Comparison of ENCODE assay signal across 8 cellular contexts in genomic region chr6:32974541-32975308, GRCh38. TPM values are rescaled to one million over a fixed set of nuclear protein-coding genes. Genes with fewer than 3 reads are reported as not detected.
DNase-seq lines count a peak whose midpoint lies in the region; ATAC-seq and TF ChIP-seq lines count a peak whose summit lies in the region.

No MANE protein-coding gene starts in this region.

- no peaks in the 10 kb centered on the region for H3K27me3 ChIP-seq in iPS-18a (ENCODE audit: control insufficient read depth, insufficient read depth, low read length)
- no peaks in the 10 kb centered on the region for H3K27me3 ChIP-seq in stomach

- H3K4me3 ChIP-seq in iPS-18a (ENCODE audit: low read length): peak overlapping the region; percentile 89
- H3K4me3 ChIP-seq in stomach: peak overlapping the region; percentile 79 to 99 (median 94)

- H3K9ac ChIP-seq in iPS-18a (ENCODE audit: low read length): peak overlapping the region; percentile 88

- H3K4me1 ChIP-seq in iPS-18a (ENCODE audit: control insufficient read depth, low read depth, low read length) (peaks cover 5% of the 10 kb centered on the region), stomach (peaks cover 45 to 58% (median 53%) of the 10 kb centered on the region in 4 donors)

- H3K9me3 ChIP-seq in iPS-18a (ENCODE audit: control insufficient read depth, low read depth, low read length) (no peaks in the 10 kb centered on the region), stomach (no peaks in the 10 kb centered on the region)

- no peak for TF ChIP-seq CTCF in activated CD8-positive, alpha-beta T cell treated with anti-CD3 and anti-CD28 coated beads for 36 hours (IDR thresholded peaks at IDR 0.05)
- no peak for TF ChIP-seq CTCF in stomach (IDR thresholded peaks at IDR 0.05)

- H3K4me3 Mint-ChIP-seq in T-helper 1 cell treated with Interleukin-12 subunit alpha and Interleukin-12 subunit beta and Interleukin-4 antibody, amounts not matched to agents 30 μg/mL and 1 μg/mL, for 36 hours: peak overlapping the region; percentile 93
- peak overlapping the region; percentile 95 for H3K4me3 Mint-ChIP-seq in activated CD8-positive, alpha-beta T cell treated with anti-CD3 and anti-CD28 coated beads for 36 hours

- no peaks in the 10 kb centered on the region for H3K9me3 Mint-ChIP-seq in T-helper 1 cell treated with Interleukin-12 subunit alpha and Interleukin-12 subunit beta and Interleukin-4 antibody, amounts not matched to agents 30 μg/mL and 1 μg/mL, for 36 hours
- H3K9me3 Mint-ChIP-seq in activated CD8-positive, alpha-beta T cell treated with anti-CD3 and anti-CD28 coated beads for 36 hours: no peaks in the 10 kb centered on the region

- TF ChIP-seq POLR2A in stomach (IDR thresholded peaks at IDR 0.05): no peak

- no peak overlapping the region for H3K27ac ChIP-seq in iPS-18a (ENCODE audit: low read length)
- peak overlapping the region in 3 of 5 donors; percentile 52 to 99 (median 99) for H3K27ac ChIP-seq in stomach

- H3K4me1 Mint-ChIP-seq in T-helper 1 cell treated with Interleukin-12 subunit alpha and Interleukin-12 subunit beta and Interleukin-4 antibody, amounts not matched to agents 30 μg/mL and 1 μg/mL, for 36 hours (ENCODE audit: low read depth): peaks cover 39% of the 10 kb centered on the region
- H3K4me1 Mint-ChIP-seq in activated CD8-positive, alpha-beta T cell treated with anti-CD3 and anti-CD28 coated beads for 36 hours (ENCODE audit: low read depth): peaks cover 40% of the 10 kb centered on the region

- H3K36me3 ChIP-seq in iPS-18a (ENCODE audit: control insufficient read depth, low read depth, low read length) (peaks cover 76% of the 10 kb centered on the region), stomach (peaks cover 67 to 76% (median 72%) of the 10 kb centered on the region in 4 donors)

- no peak for DNase-seq in T-helper 1 cell
- no peak for DNase-seq in activated CD8-positive, alpha-beta T cell treated with anti-CD3 and anti-CD28 coated beads for 36 hours
- DNase-seq in stomach: no peak
- DNase-seq in NCI-H748 treated with DMSO at 0.1 percent for 48 hours (lab: John Stamatoyannopoulos, UW): no peak
- no peak for DNase-seq in SK-N-DZ (ENCODE audit: low spot score)
- DNase-seq in NCI-H1105 treated with DMSO at 0.1 percent for 48 hours (lab: John Stamatoyannopoulos, UW): no peak

- intact Hi-C loops in activated CD8-positive, alpha-beta T cell treated with anti-CD3 and anti-CD28 coated beads for 36 hours (cut with micrococcal nuclease): no loop called here
- intact Hi-C loops in stomach (cut with DNase I; ENCODE audit: low total_unique reads): no loop called here

- POLR2A ChIA-PET in activated CD8-positive, alpha-beta T cell treated with anti-CD3 and anti-CD28 coated beads for 36 hours (lab: Charles Lee): interaction anchor here (0.7 to 30.4 kb wide), 15 partner anchors 3 to 145 kb away, joined by 3 to 852 read pairs (median 9); partner anchors contain the start of genes BRD2, HLA-DMA, HLA-DMB and PSMB8

- H3K36me3 Mint-ChIP-seq in T-helper 1 cell treated with Interleukin-12 subunit alpha and Interleukin-12 subunit beta and Interleukin-4 antibody, amounts not matched to agents 30 μg/mL and 1 μg/mL, for 36 hours (ENCODE audit: low read depth): peaks cover 91% of the 10 kb centered on the region
- peaks cover 96% of the 10 kb centered on the region for H3K36me3 Mint-ChIP-seq in activated CD8-positive, alpha-beta T cell treated with anti-CD3 and anti-CD28 coated beads for 36 hours (ENCODE audit: low read depth)

- no peak for TF ChIP-seq EP300 in stomach (IDR thresholded peaks at IDR 0.05)

- H3K27ac Mint-ChIP-seq in T-helper 1 cell treated with Interleukin-12 subunit alpha and Interleukin-12 subunit beta and Interleukin-4 antibody, amounts not matched to agents 30 μg/mL and 1 μg/mL, for 36 hours: peak overlapping the region; percentile 67
- peak overlapping the region; percentile 99 for H3K27ac Mint-ChIP-seq in activated CD8-positive, alpha-beta T cell treated with anti-CD3 and anti-CD28 coated beads for 36 hours

- WGBS in stomach, 5 donors: 3 to 9% (median 4%) methylated on average over 14 of the region's 14 CpGs

- no peak for ATAC-seq in activated CD8-positive, alpha-beta T cell treated with anti-CD3 and anti-CD28 coated beads for 36 hours

- CTCF ChIA-PET in activated CD8-positive, alpha-beta T cell treated with anti-CD3 and anti-CD28 coated beads for 36 hours (lab: Charles Lee): interaction anchor here (0.8 to 17.0 kb wide), 9 partner anchors 8 to 136 kb away, joined by 3 to 246 read pairs (median 6); partner anchors contain the start of genes HLA-DMA and TAP2

- H3K27me3 Mint-ChIP-seq in T-helper 1 cell treated with Interleukin-12 subunit alpha and Interleukin-12 subunit beta and Interleukin-4 antibody, amounts not matched to agents 30 μg/mL and 1 μg/mL, for 36 hours (ENCODE audit: low read depth): no peaks in the 10 kb centered on the region
- H3K27me3 Mint-ChIP-seq in activated CD8-positive, alpha-beta T cell treated with anti-CD3 and anti-CD28 coated beads for 36 hours: no peaks in the 10 kb centered on the region

RNA-seq across cellular contexts. Expression of gene BRD2, which starts 6.3 kb away (rescaled TPM):
- total RNA-seq in activated CD8-positive, alpha-beta T cell treated with anti-CD3 and anti-CD28 coated beads for 36 hours: 100 to 1,000 TPM; 219 to 235 TPM
- total RNA-seq in stomach: 100 to 1,000 TPM; 111 to 538 (median 190) TPM
- polyA plus RNA-seq in stomach: 10 to 100 TPM; 70.7 to 78.7 (median 74.4) TPM
- 136 and 160 TPM in 2 replicates for polyA plus RNA-seq in SK-N-DZ (2014; cell fraction: cytosol; rRNA removed)
- polyA plus RNA-seq in SK-N-DZ (2014; cell fraction: nucleus; rRNA removed): 287 and 301 TPM in 2 replicates

RNA-seq across cellular contexts. Expression of gene HLA-DMA, which starts 21.8 kb away (rescaled TPM):
- total RNA-seq in activated CD8-positive, alpha-beta T cell treated with anti-CD3 and anti-CD28 coated beads for 36 hours: 10 to 100 TPM; 16.2 TPM
- 100 to 1,000 TPM in 1 of 5 donors, 10 to 100 TPM in 2, 1 to 10 TPM in 1, under 1 TPM in 1; 0.87 to 129 (median 34.4) TPM for total RNA-seq in stomach
- 10 to 100 TPM; 15.1 to 93.2 (median 30.0) TPM for polyA plus RNA-seq in stomach
- 1.9 and 3.1 TPM in 2 replicates for polyA plus RNA-seq in SK-N-DZ (2014; cell fraction: cytosol; rRNA removed)
- polyA plus RNA-seq in SK-N-DZ (2014; cell fraction: nucleus; rRNA removed): 0.62 and 5.1 TPM in 2 replicates

RNA-seq across cellular contexts. Expression of gene HLA-DMB, which starts 33.9 kb away (rescaled TPM):
- total RNA-seq in activated CD8-positive, alpha-beta T cell treated with anti-CD3 and anti-CD28 coated beads for 36 hours: 1 to 10 TPM; 3.5 to 3.6 TPM
- 10 to 100 TPM in 2 of 5 donors, 1 to 10 TPM in 2, not detected in 1; 7.6 to 27.1 (median 13.4) TPM for total RNA-seq in stomach
- polyA plus RNA-seq in stomach: 10 to 100 TPM in 2 of 3 donors, 1 to 10 TPM in 1; 8.1 to 25.3 (median 11.8) TPM
- not detected in 2 replicates for polyA plus RNA-seq in SK-N-DZ (2014; cell fraction: cytosol; rRNA removed)
- 0.24 TPM in 1 of 2 replicates, not detected in the other for polyA plus RNA-seq in SK-N-DZ (2014; cell fraction: nucleus; rRNA removed)

RNA-seq across cellular contexts. Expression of gene HLA-DOA, which starts 34.7 kb away (rescaled TPM):
- total RNA-seq in activated CD8-positive, alpha-beta T cell treated with anti-CD3 and anti-CD28 coated beads for 36 hours: 1 to 10 TPM; 6.4 to 8.1 TPM
- total RNA-seq in stomach: 1 to 10 TPM in 2 of 5 donors, under 1 TPM in 2, not detected in 1; 0.45 to 3.9 (median 1.9) TPM
- polyA plus RNA-seq in stomach: 1 to 10 TPM in 1 of 3 donors, under 1 TPM in 2; 0.62 to 2.1 (median 0.92) TPM
- polyA plus RNA-seq in SK-N-DZ (2014; cell fraction: cytosol; rRNA removed): 0.02 TPM in 1 of 2 replicates, not detected in the other
- 0.08 TPM in 1 of 2 replicates, not detected in the other for polyA plus RNA-seq in SK-N-DZ (2014; cell fraction: nucleus; rRNA removed)
